1 cellular context compared by ENCODE assay signal in genomic region chr20:44692932-44693476, GRCh38.
TF ChIP-seq lines count a peak whose summit lies in the region.

No MANE protein-coding gene starts in this region.

TF ChIP-seq in A549, 52 proteins besides CTCF, POLR2A, EP300 and RAD21 (continued from another document):
- TF ChIP-seq REST (IDR thresholded peaks at IDR 0.05) (no peak), RCOR1 (IDR thresholded peaks at IDR 0.05; ENCODE audit: low read depth, low read length) (no peak), E2F6 (IDR thresholded peaks at IDR 0.05; ENCODE audit: borderline replicate concordance, low read depth) (peak; percentile 64), KDM5A (IDR thresholded peaks at IDR 0.05) (no peak), NR3C1 (IDR thresholded peaks at IDR 0.05) (no peak), HES2 (IDR thresholded peaks at IDR 0.05) (no peak), TFCP2L1 (CRISPR knock-in tag; IDR thresholded peaks at IDR 0.05) (no peak), HEYL (CRISPR knock-in tag; IDR thresholded peaks at IDR 0.05) (no peak), POLR2AphosphoS2 (conservative IDR thresholded peaks at IDR 0.05; ENCODE audit: low read length) (no peak), FOSB (CRISPR knock-in tag; IDR thresholded peaks at IDR 0.05) (no peak), MAFK (IDR thresholded peaks at IDR 0.05; ENCODE audit: partially characterized antibody) (peak; percentile 6), ELK1 (IDR thresholded peaks at IDR 0.05; ENCODE audit: low read depth, low read length) (no peak), BHLHE40 (IDR thresholded peaks at IDR 0.05; ENCODE audit: low read depth, low read length) (no peak), SREBF2 (IDR thresholded peaks at IDR 0.05) (no peak), NPAS2 (CRISPR knock-in tag; IDR thresholded peaks at IDR 0.05; ENCODE audit: borderline replicate concordance) (no peak), RARB (CRISPR knock-in tag; IDR thresholded peaks at IDR 0.05) (peak; percentile 87), SMC3 (IDR thresholded peaks at IDR 0.05) (peak; percentile 46; the same call in 2 of the 3 replicates)
TF ChIP-seq in A549: peak in this region for 18.
